Comparison of ENCODE assay signal across 8 cellular contexts in the genomic region with DNA sequence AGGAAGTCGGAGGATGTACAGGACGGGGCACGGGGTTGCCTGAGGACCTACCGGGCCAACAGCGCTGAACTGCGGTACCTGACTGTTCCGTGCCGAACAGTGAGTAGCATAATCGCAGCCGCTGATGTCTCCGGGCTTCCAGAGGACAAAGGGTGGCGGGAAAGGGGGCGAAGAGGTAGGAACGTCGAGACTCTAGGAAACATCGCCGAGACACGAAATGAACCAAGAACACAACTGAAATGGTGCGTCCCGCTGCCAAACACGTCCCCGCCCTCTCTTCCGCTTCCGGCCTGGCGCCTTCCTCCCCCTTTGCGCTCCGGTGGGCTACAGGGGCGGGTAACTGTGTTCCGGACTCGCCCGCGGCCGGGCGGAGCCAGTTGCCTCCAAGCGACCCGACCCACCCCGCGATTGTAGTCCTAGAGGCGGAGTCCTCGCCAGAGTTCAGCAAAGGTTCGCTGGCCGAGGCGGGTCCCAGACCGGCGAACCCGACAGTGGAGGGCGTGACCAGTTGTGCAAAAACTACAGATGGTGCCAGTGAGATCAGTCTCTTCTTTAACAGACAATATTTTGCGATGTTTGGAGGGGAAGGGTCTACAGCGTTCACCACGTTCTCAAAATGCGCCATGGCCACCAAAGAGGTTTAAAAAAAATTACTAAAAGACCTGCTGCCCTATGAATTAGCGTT. TPM values are rescaled to one million over a fixed set of nuclear protein-coding genes. Genes with fewer than 3 reads are reported as not detected.
DNase-seq lines count a peak whose midpoint lies in the region; ATAC-seq and FAIRE-seq lines count a peak whose summit lies in the region.

A gene (minus strand): TSS at position 257 of the 685 bp plus-strand sequence. CDS start 54 bp downstream, at position 203.

- H3K4me1 ChIP-seq in endocrine pancreas (ENCODE audit: control insufficient read depth, insufficient read depth, low read length) = peaks cover 10% of the 10 kb centered on the region
- H3K4me1 ChIP-seq in mesendoderm (ENCODE audit: control insufficient read depth, low read depth, low read length) = peaks cover 4% of the 10 kb centered on the region

- H2BK15ac ChIP-seq in mesendoderm (replicated peaks; ENCODE audit: low read depth) = no peak within 1 kb of the TSS

- peaks cover 7% of the 10 kb centered on the region for H3K79me1 ChIP-seq in mesendoderm (ENCODE audit: low read length)

- H3K18ac ChIP-seq in mesendoderm (ENCODE audit: low read length) = peak within 1 kb of the TSS; percentile 53

- peak within 1 kb of the TSS; percentile 61 for H3K4me2 ChIP-seq in mesendoderm (ENCODE audit: low read length)

- H3K27me3 ChIP-seq in endocrine pancreas (ENCODE audit: control insufficient read depth, insufficient read depth, low read length) = no peaks in the 10 kb centered on the region
- H3K27me3 ChIP-seq in mesendoderm (ENCODE audit: insufficient read depth, low read length, poor library complexity) = no peaks in the 10 kb centered on the region

- H3K79me2 ChIP-seq in mesendoderm (ENCODE audit: control insufficient read depth, insufficient read depth, low read length) = peaks cover 11% of the 10 kb centered on the region

- no peak within 1 kb of the TSS for H3K23ac ChIP-seq in mesendoderm (ENCODE audit: low read length)

- peak within 1 kb of the TSS; percentile 61 for H3K9ac ChIP-seq in endocrine pancreas (ENCODE audit: control insufficient read depth, insufficient read depth, low read length)
- H3K9ac ChIP-seq in mesendoderm (ENCODE audit: low read length) = peak within 1 kb of the TSS; percentile 94

- no CpG with 5 or more reads among the region's 52 CpGs for whole genome bisulfite sequencing in mesendoderm (ENCODE audit: extremely low coverage, insufficient coverage, low lambda C conversion rate)

- no peak within 1 kb of the TSS for H4K8ac ChIP-seq in mesendoderm (ENCODE audit: low read depth, low read length)

- no peaks in the 10 kb centered on the region for H3K9me3 ChIP-seq in endocrine pancreas (ENCODE audit: control insufficient read depth, low read length)

- H3K27ac ChIP-seq in mesendoderm (ENCODE audit: low read depth, low read length) = peak within 1 kb of the TSS; percentile 48

- H2BK5ac ChIP-seq in mesendoderm (ENCODE audit: low read length) = no peak within 1 kb of the TSS

- H2AK5ac ChIP-seq in mesendoderm (ENCODE audit: low read length) = no peak within 1 kb of the TSS

- H3K56ac ChIP-seq in mesendoderm (ENCODE audit: low read length) = peak within 1 kb of the TSS; percentile 98

- peak within 1 kb of the TSS; percentile 83 for H3K4ac ChIP-seq in mesendoderm (ENCODE audit: low read depth, low read length)

- H3K36me3 ChIP-seq in endocrine pancreas (ENCODE audit: control insufficient read depth, insufficient read depth, low read length) (no peaks in the 10 kb centered on the region), mesendoderm (ENCODE audit: control insufficient read depth, insufficient read depth, low read length) (no peaks in the 10 kb centered on the region)

- no peak within 1 kb of the TSS for H4K5ac ChIP-seq in mesendoderm (ENCODE audit: low read length)

- no peak within 1 kb of the TSS for H2BK120ac ChIP-seq in mesendoderm (ENCODE audit: low read depth, low read length)

- peak; percentile 9 for FAIRE-seq in HTR-8/SVneo (lab: Jason Lieb, UNC)

- peak; percentile 94 for DNase-seq in COLO829 (ENCODE audit: low spot score)
- DNase-seq in HTR-8/SVneo (ENCODE audit: insufficient read length, low spot score) = peak; percentile 86
- peak; percentile 97 for DNase-seq in NOMO-1 treated with dmso at 0.1 percent for 144 hours (lab: John Stamatoyannopoulos, UW; ENCODE audit: unreplicated experiment)
- peak; percentile 91 to 95 (median 94) for DNase-seq in activated CD8-positive, alpha-beta memory T cell treated with anti-CD3 and anti-CD28 coated beads for 48 hours (ENCODE audit: low read depth in 2 of 3, low spot score in 2 of 3)
- DNase-seq in mesendoderm = peak; percentile 98
- peak; percentile 94 for DNase-seq in stimulated activated CD8-positive, alpha-beta memory T cell treated with anti-CD3 and anti-CD28 coated beads, Interleukin-15, amount 100 ng/mL, for 1 hour (ENCODE audit: low read depth)

- ATAC-seq in GM21367 (IDR thresholded peaks at IDR 0.05; ENCODE audit: unreplicated experiment) = peak; percentile 95

- peak within 1 kb of the TSS; percentile 99 for H3K4me3 ChIP-seq in endocrine pancreas (ENCODE audit: control insufficient read depth, insufficient read depth, low read length)
- peak within 1 kb of the TSS; percentile 96 for H3K4me3 ChIP-seq in mesendoderm (ENCODE audit: low read length)

RNA-seq across cellular contexts. Expression of the gene that starts here (rescaled TPM):
- 42.1 TPM for polyA plus RNA-seq in mesendoderm (2013, experiment 1 of 2)
- polyA plus RNA-seq in mesendoderm (2013, experiment 2 of 2) = 41.7 TPM

Comparison
In these comparisons a context has a peak if more than half of its experiments do, and no peak if none do; other contexts are left out.
1. Peak in every context shown above with its lines: DNase-seq, ATAC-seq, H3K4me3 ChIP-seq and H3K27ac ChIP-seq.